In genomic region chr10:115171392-115171960, GRCh38 we compare ENCODE assay signal across 9 cellular contexts.
DNase-seq lines count a peak whose midpoint lies in the region; ATAC-seq and TF ChIP-seq lines count a peak whose summit lies in the region.
"Had no signal": no experiment of that assay in that cellular context is flagged by ENCODE, and none has a peak within 500 bp of the region (broad histone marks: within the 10 kb centered on the region; RNA-seq: fewer than 3 reads in every experiment).

No MANE protein-coding gene starts in this region.

- no peaks in the 10 kb centered on the region for H3K9me3 ChIP-seq in A673 (ENCODE audit: low read depth, low read length, poor library complexity, severe bottlenecking)

- no peaks in the 10 kb centered on the region for H3K36me3 ChIP-seq in A673 (ENCODE audit: insufficient read depth, low read length, poor library complexity, severe bottlenecking)

- in situ Hi-C loops in GM13977 (cut with MboI; ENCODE audit: low pct_unique_long_range_greater_than_20kb, low sequenced_read_pairs, unreplicated experiment): no loop called here

- intact Hi-C loops in A673 (cut with micrococcal nuclease; ENCODE audit: unreplicated experiment): loop anchor here (5.0 kb wide), 1 partner anchor 246 kb away; no protein-coding TSS in a partner anchor
- intact Hi-C loops in activated T-helper 1 cell treated with anti-CD3 and anti-CD28 coated beads, Interleukin-12 subunit alpha, Interleukin-12 subunit beta, Interleukin-2, Interleukin-4 antibody, amounts not matched to agents 30 ng/mL and 10 ng/mL and 1 ng/mL, durations not matched to agents 14 hours and 24 hours and 36 hours (cut with micrococcal nuclease): loop anchor here (1.0 kb wide), 1 partner anchor 246 kb away; no protein-coding TSS in a partner anchor

- TF ChIP-seq CTCF in A673 (conservative IDR thresholded peaks at IDR 0.05; ENCODE audit: low read depth, low read length) (peak; percentile 56; the same call in 1 of the 2 replicates), GM13977 (IDR thresholded peaks at IDR 0.05; ENCODE audit: extremely low read depth, insufficient read depth, missing control alignments) (peak; percentile 28)

- no TSS peak for BruUV-seq in A673 (replicated peaks; lab: Mats Ljungman, UMichigan)

- no peaks in the 10 kb centered on the region for H3K27me3 ChIP-seq in A673 (replicated peaks; ENCODE audit: insufficient read depth, low read depth, low read length, poor library complexity)

- H3K9me3 Mint-ChIP-seq in activated T-cell treated with anti-CD3 and anti-CD28 coated beads, Interleukin-2, amount 50 U/mL, for 4 hours: no peaks in the 10 kb centered on the region
- H3K9me3 Mint-ChIP-seq in activated T-helper 1 cell treated with anti-CD3 and anti-CD28 coated beads, Interleukin-12 subunit alpha, Interleukin-12 subunit beta, Interleukin-2, Interleukin-4 antibody, amounts not matched to agents 30 ng/mL and 10 ng/mL and 1 ng/mL, durations not matched to agents 14 hours and 24 hours and 36 hours: no peaks in the 10 kb centered on the region

- POLR2A ChIA-PET in A673 (lab: Charles Lee; ENCODE audit: low non-redundant PET): no interaction called here

- H3K27ac Mint-ChIP-seq in activated T-helper 1 cell treated with anti-CD3 and anti-CD28 coated beads, Interleukin-12 subunit alpha, Interleukin-12 subunit beta, Interleukin-2, Interleukin-4 antibody, amounts not matched to agents 30 ng/mL and 10 ng/mL and 1 ng/mL, durations not matched to agents 14 hours and 24 hours and 36 hours: no peak overlapping the region

- DNase-seq in A673 (ENCODE audit: low spot score) (peak; percentile 30), GM13977 (ENCODE audit: low spot score) (no peak), RPMI7951 (ENCODE audit: low read depth) (peak; percentile 1), germinal center (ENCODE audit: low spot score) (peak; percentile 2)
- DNase-seq in activated CD8-positive, alpha-beta memory T cell treated with anti-CD3 and anti-CD28 coated beads, Interleukin-2, amount 50 U/mL, for 4 hours: no peak
- DNase-seq in activated T-cell treated with anti-CD3 and anti-CD28 coated beads, Interleukin-2, amount 50 U/mL, for 4 hours: no peak
- DNase-seq in activated T-helper 1 cell treated with anti-CD3 and anti-CD28 coated beads, Interleukin-12 subunit alpha, Interleukin-12 subunit beta, Interleukin-2, Interleukin-4 antibody, amounts not matched to agents 30 ng/mL and 10 ng/mL and 1 ng/mL, durations not matched to agents 14 hours and 24 hours and 36 hours (ENCODE audit: low spot score): no peak
- DNase-seq: central memory CD4-positive, alpha-beta T cell had no signal

- H3K4me1 ChIP-seq in A673 (ENCODE audit: insufficient read depth, low read length, poor library complexity, severe bottlenecking): no peaks in the 10 kb centered on the region

- H3K27ac ChIP-seq in A673 (ENCODE audit: low read depth, low read length, poor library complexity, severe bottlenecking): no peak overlapping the region

- no peak for ATAC-seq in HG03469 (IDR thresholded peaks at IDR 0.05; ENCODE audit: unreplicated experiment)
- no peak for ATAC-seq in activated T-cell treated with anti-CD3 and anti-CD28 coated beads, Interleukin-2, amount 50 U/mL, for 4 hours

- no peak overlapping the region for H3K4me3 Mint-ChIP-seq in activated T-cell treated with anti-CD3 and anti-CD28 coated beads, Interleukin-2, amount 50 U/mL, for 4 hours
- H3K4me3 Mint-ChIP-seq in activated T-helper 1 cell treated with anti-CD3 and anti-CD28 coated beads, Interleukin-12 subunit alpha, Interleukin-12 subunit beta, Interleukin-2, Interleukin-4 antibody, amounts not matched to agents 30 ng/mL and 10 ng/mL and 1 ng/mL, durations not matched to agents 14 hours and 24 hours and 36 hours: no peak overlapping the region

- H3K36me3 Mint-ChIP-seq in activated T-cell treated with anti-CD3 and anti-CD28 coated beads, Interleukin-2, amount 50 U/mL, for 4 hours (ENCODE audit: insufficient read depth): no peaks in the 10 kb centered on the region
- H3K36me3 Mint-ChIP-seq in activated T-helper 1 cell treated with anti-CD3 and anti-CD28 coated beads, Interleukin-12 subunit alpha, Interleukin-12 subunit beta, Interleukin-2, Interleukin-4 antibody, amounts not matched to agents 30 ng/mL and 10 ng/mL and 1 ng/mL, durations not matched to agents 14 hours and 24 hours and 36 hours (ENCODE audit: low read depth): no peaks in the 10 kb centered on the region

- no peak overlapping the region for H3K4me3 ChIP-seq in A673 (ENCODE audit: low read depth, low read length, poor library complexity, severe bottlenecking)

- no peaks in the 10 kb centered on the region for H3K4me1 Mint-ChIP-seq in activated T-cell treated with anti-CD3 and anti-CD28 coated beads, Interleukin-2, amount 50 U/mL, for 4 hours (ENCODE audit: low read depth)
- no peaks in the 10 kb centered on the region for H3K4me1 Mint-ChIP-seq in activated T-helper 1 cell treated with anti-CD3 and anti-CD28 coated beads, Interleukin-12 subunit alpha, Interleukin-12 subunit beta, Interleukin-2, Interleukin-4 antibody, amounts not matched to agents 30 ng/mL and 10 ng/mL and 1 ng/mL, durations not matched to agents 14 hours and 24 hours and 36 hours (ENCODE audit: low read depth)

- CTCF ChIA-PET in A673 (lab: Charles Lee): interaction anchor here (0.5 kb wide), 1 partner anchor 57 kb away, joined by 4 read pairs; no protein-coding TSS in a partner anchor

- H3K27me3 Mint-ChIP-seq in activated T-cell treated with anti-CD3 and anti-CD28 coated beads, Interleukin-2, amount 50 U/mL, for 4 hours (ENCODE audit: low read depth): no peaks in the 10 kb centered on the region
- H3K27me3 Mint-ChIP-seq in activated T-helper 1 cell treated with anti-CD3 and anti-CD28 coated beads, Interleukin-12 subunit alpha, Interleukin-12 subunit beta, Interleukin-2, Interleukin-4 antibody, amounts not matched to agents 30 ng/mL and 10 ng/mL and 1 ng/mL, durations not matched to agents 14 hours and 24 hours and 36 hours (ENCODE audit: insufficient read depth): peaks cover 2% of the 10 kb centered on the region

Comparison
In these comparisons a context has a peak if more than half of its experiments do, and no peak if none do; other contexts are left out.
1. DNase-seq: peak in A673 (single experiment), RPMI7951 (single experiment) and germinal center (single experiment); none in GM13977 (single experiment), activated CD8-positive, alpha-beta memory T cell treated with anti-CD3 and anti-CD28 coated beads, Interleukin-2, amount 50 U/mL, for 4 hours (single experiment), activated T-cell treated with anti-CD3 and anti-CD28 coated beads, Interleukin-2, amount 50 U/mL, for 4 hours (single experiment) and activated T-helper 1 cell treated with anti-CD3 and anti-CD28 coated beads, Interleukin-12 subunit alpha, Interleukin-12 subunit beta, Interleukin-2, Interleukin-4 antibody, amounts not matched to agents 30 ng/mL and 10 ng/mL and 1 ng/mL, durations not matched to agents 14 hours and 24 hours and 36 hours (single experiment).